Comparison of ENCODE assay signal across 2 cellular contexts in the genomic region with DNA sequence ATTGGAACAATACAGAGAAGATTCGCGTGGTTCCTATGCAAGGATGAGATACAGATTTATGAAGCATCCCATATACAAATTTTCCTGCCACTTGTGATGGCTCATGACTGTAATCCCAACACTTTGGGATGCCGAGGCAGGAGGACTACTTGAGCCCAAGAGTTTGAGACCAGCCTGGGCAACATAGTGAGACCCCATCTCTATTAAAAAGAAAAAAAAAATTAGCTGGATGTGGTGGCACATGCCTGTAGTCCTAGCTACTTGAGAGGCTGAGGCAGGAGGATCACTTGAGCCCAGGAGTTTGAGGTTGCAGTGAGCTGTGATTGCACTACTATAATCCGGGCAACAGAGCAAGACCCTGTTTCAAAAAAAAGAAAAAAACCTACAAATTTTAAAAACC.
TF ChIP-seq lines count a peak whose summit lies in the region.

No MANE protein-coding gene starts in this region.

TF ChIP-seq in HEK293, 187 proteins besides CTCF, POLR2A, EP300 and RAD21:
- TF ChIP-seq ZNF121 (tag by site-specific recombination; IDR thresholded peaks at IDR 0.05): peak; percentile 89

TF ChIP-seq in K562, 482 proteins besides CTCF, POLR2A, EP300 and RAD21:
- peak; percentile 59 for TF ChIP-seq ZNF121 (CRISPR knock-in tag; conservative IDR thresholded peaks at IDR 0.05)
